In the genomic region with DNA sequence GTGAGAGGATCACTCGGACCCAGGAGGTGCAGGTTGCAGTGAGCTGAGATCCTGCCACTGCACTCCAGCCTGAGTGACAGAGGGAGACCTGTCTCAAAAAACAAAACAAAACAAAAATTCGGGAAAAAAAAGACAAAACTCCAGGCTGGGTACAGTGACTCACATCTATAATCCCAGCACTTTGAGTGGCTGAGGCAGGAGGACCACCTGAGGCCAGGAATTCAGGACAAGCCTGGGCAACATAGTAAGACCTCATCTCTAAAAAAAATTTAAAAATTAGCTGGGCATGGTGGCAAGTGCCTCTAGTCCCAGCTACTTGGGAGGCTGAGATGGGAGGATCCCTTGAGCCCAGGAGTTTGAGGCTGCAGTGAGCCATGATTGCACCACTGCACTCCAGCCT, we compare ENCODE assay signal across 8 cellular contexts.
DNase-seq lines count a peak whose midpoint lies in the region; ATAC-seq, FAIRE-seq and TF ChIP-seq lines count a peak whose summit lies in the region.
"Not testable (repeated sequence)": the region's sequence is repeated elsewhere in the genome, so short reads cannot be mapped to it uniquely, and the experiment has no call there.

No MANE protein-coding gene starts in this region.

- not testable (repeated sequence) for H3K9me2 ChIP-seq in GM23338 (ENCODE audit: insufficient read depth)

- not testable (repeated sequence) for H3K4me1 ChIP-seq in GM23338 (ENCODE audit: insufficient read depth)
- H3K4me1 ChIP-seq in RWPE2 (ENCODE audit: insufficient read depth, poor library complexity, severe bottlenecking) (peaks cover 22% of the 10 kb centered on the region), foreskin keratinocyte (peaks cover 30% of the 10 kb centered on the region)

- peaks cover 10% of the 10 kb centered on the region for H3K36me3 Mint-ChIP-seq in GM23338 (ENCODE audit: low read depth)
- not testable (repeated sequence) for H3K36me3 Mint-ChIP-seq in activated naive CD4-positive, alpha-beta T cell treated with anti-CD3 and anti-CD28 coated beads, Interleukin-2, amount 10 ng/mL, durations not matched to agents 7 days and 5 days

- not testable (repeated sequence) for H3K79me2 ChIP-seq in GM23338 (replicated peaks; ENCODE audit: insufficient read depth)

- H3K36me3 ChIP-seq in GM23338 (ENCODE audit: insufficient read depth); RWPE2 (ENCODE audit: low read depth); bronchial epithelial cell (ENCODE audit: control insufficient read depth, insufficient read depth, low read length): not testable (repeated sequence)

- H4K20me1 ChIP-seq in GM23338 (replicated peaks; ENCODE audit: insufficient read depth), result not testable (repeated sequence)

- ATAC-seq in GM23338, result not testable (repeated sequence)
- peak; percentile 63; the same call in 2 of the 3 replicates for ATAC-seq in RWPE2 (ENCODE audit: low read depth)
- ATAC-seq in foreskin keratinocyte, result peak; percentile 71

- not testable (repeated sequence) for H3K4me3 Mint-ChIP-seq in GM23338; activated naive CD4-positive, alpha-beta T cell treated with anti-CD3 and anti-CD28 coated beads, Interleukin-2, amount 10 ng/mL, durations not matched to agents 7 days and 5 days

- H3K27me3 Mint-ChIP-seq in GM23338 (ENCODE audit: insufficient read depth, low read depth, poor library complexity); activated naive CD4-positive, alpha-beta T cell treated with anti-CD3 and anti-CD28 coated beads, Interleukin-2, amount 10 ng/mL, durations not matched to agents 7 days and 5 days: not testable (repeated sequence)

- DNase-seq in GM23338 (ENCODE audit: low spot score); RWPE1 (ENCODE audit: low spot score); RWPE2 (ENCODE audit: low spot score); activated naive CD4-positive, alpha-beta T cell treated with anti-CD3 and anti-CD28 coated beads, Interleukin-2, amount 10 ng/mL, durations not matched to agents 7 days and 5 days; epithelial cell of prostate (ENCODE audit: low read depth, low spot score): not testable (repeated sequence)
- DNase-seq in bronchial epithelial cell (ENCODE audit: low read depth), result peak; percentile 39
- peak; percentile 48 for DNase-seq in epithelial cell of esophagus (ENCODE audit: low read depth)
- DNase-seq in foreskin keratinocyte, result peak; percentile 26 to 69

- H3K27me3 ChIP-seq in GM23338 (ENCODE audit: insufficient read depth); RWPE2 (ENCODE audit: insufficient read depth, poor library complexity, severe bottlenecking); bronchial epithelial cell (ENCODE audit: control insufficient read depth, insufficient read depth, low read length); foreskin keratinocyte: not testable (repeated sequence)

- not testable (repeated sequence) for H3K4me3 ChIP-seq in GM23338; RWPE2 (ENCODE audit: severe bottlenecking); bronchial epithelial cell (ENCODE audit: low read depth, low read length); epithelial cell of esophagus (ENCODE audit: low read length)

- not testable (repeated sequence) for H3K4me1 Mint-ChIP-seq in GM23338; activated naive CD4-positive, alpha-beta T cell treated with anti-CD3 and anti-CD28 coated beads, Interleukin-2, amount 10 ng/mL, durations not matched to agents 7 days and 5 days

- not testable (repeated sequence) for H3K9me3 ChIP-seq in RWPE2 (ENCODE audit: severe bottlenecking)

- not testable (repeated sequence) for H2AFZ ChIP-seq in GM23338

- POLR2A ChIA-PET in RWPE1 (lab: Yijun Ruan, JAX; ENCODE audit: low non-redundant PET), result not testable (repeated sequence)

- CTCF ChIA-PET in RWPE1 (lab: Yijun Ruan, JAX); activated naive CD4-positive, alpha-beta T cell treated with anti-CD3 and anti-CD28 coated beads, Interleukin-2, amount 10 ng/mL, durations not matched to agents 7 days and 5 days (lab: Charles Lee): not testable (repeated sequence)

- H3K27ac ChIP-seq in GM23338 (ENCODE audit: low read depth); foreskin keratinocyte: not testable (repeated sequence)
- peak overlapping the region; percentile 57; the same call in 1 of the 2 replicates for H3K27ac ChIP-seq in RWPE1
- peak overlapping the region; percentile 37 for H3K27ac ChIP-seq in RWPE2 (ENCODE audit: poor library complexity, severe bottlenecking)
- H3K27ac ChIP-seq in epithelial cell of prostate, result peak overlapping the region; percentile 2

- not testable (repeated sequence) for H3K9me3 Mint-ChIP-seq in GM23338
- peaks cover 17% of the 10 kb centered on the region for H3K9me3 Mint-ChIP-seq in activated naive CD4-positive, alpha-beta T cell treated with anti-CD3 and anti-CD28 coated beads, Interleukin-2, amount 10 ng/mL, durations not matched to agents 7 days and 5 days

- H3K4me2 ChIP-seq in GM23338, result not testable (repeated sequence)

- FAIRE-seq in bronchial epithelial cell (lab: Jason Lieb, UNC), result not testable (repeated sequence)

- H3K27ac Mint-ChIP-seq in GM23338, result peak overlapping the region; percentile 48; the same call in 1 of the 2 replicates
- H3K27ac Mint-ChIP-seq in activated naive CD4-positive, alpha-beta T cell treated with anti-CD3 and anti-CD28 coated beads, Interleukin-2, amount 10 ng/mL, durations not matched to agents 7 days and 5 days, result peak overlapping the region; percentile 33

- TF ChIP-seq CTCF in GM23338 (conservative IDR thresholded peaks at IDR 0.05; ENCODE audit: low read depth in 2 of 2); RWPE1 (conservative IDR thresholded peaks at IDR 0.05; ENCODE audit: low read depth); RWPE2 (IDR thresholded peaks at IDR 0.05; ENCODE audit: poor library complexity, severe bottlenecking); bronchial epithelial cell (IDR thresholded peaks at IDR 0.05; ENCODE audit: insufficient read depth, low read length, severe bottlenecking); epithelial cell of esophagus (IDR thresholded peaks at IDR 0.05; ENCODE audit: insufficient read depth, low read depth, low read length, missing control alignments); foreskin keratinocyte (conservative IDR thresholded peaks at IDR 0.05): not testable (repeated sequence)

- H3F3A ChIP-seq in GM23338 (replicated peaks; ENCODE audit: low read depth), result not testable (repeated sequence)
